In genomic region chr13:92436927-92437326, GRCh38 we compare ENCODE assay signal across 18 cellular contexts.
DNase-seq lines count a peak whose midpoint lies in the region; ATAC-seq and TF ChIP-seq lines count a peak whose summit lies in the region.
"Had no signal": no experiment of that assay in that cellular context is flagged by ENCODE, and none has a peak within 500 bp of the region (broad histone marks: within the 10 kb centered on the region; RNA-seq: fewer than 3 reads in every experiment).

No MANE protein-coding gene starts in this region.

- H3K23ac ChIP-seq in mesendoderm (ENCODE audit: low read length), result no peak overlapping the region

- H3K27ac Mint-ChIP-seq in GM23338, result no peak overlapping the region
- H3K27ac Mint-ChIP-seq: CD4-positive, alpha-beta memory T cell had no signal

- H3F3A ChIP-seq in GM23338 (replicated peaks; ENCODE audit: low read depth), result no peaks in the 10 kb centered on the region

- no peak overlapping the region for H4K8ac ChIP-seq in mesendoderm (ENCODE audit: low read depth, low read length)

- H2AK5ac ChIP-seq in mesendoderm (ENCODE audit: low read length), result no peak overlapping the region

- H3K4me1 Mint-ChIP-seq in GM23338, result peaks cover 2% of the 10 kb centered on the region; the same call in 2 of the 3 replicates
- H3K4me1 Mint-ChIP-seq: CD4-positive, alpha-beta memory T cell had no signal

- no peak overlapping the region for H2BK5ac ChIP-seq in mesendoderm (ENCODE audit: low read length)

- no peak for TF ChIP-seq CTCF in GM23338 (conservative IDR thresholded peaks at IDR 0.05; ENCODE audit: low read depth in 2 of 2)
- no peak for TF ChIP-seq CTCF in testis (IDR thresholded peaks at IDR 0.05)

- H3K79me1 ChIP-seq in mesendoderm (ENCODE audit: low read length), result no peaks in the 10 kb centered on the region

- H3K36me3 ChIP-seq in GM23338 (ENCODE audit: insufficient read depth), result no peaks in the 10 kb centered on the region
- no peaks in the 10 kb centered on the region for H3K36me3 ChIP-seq in mesendoderm (ENCODE audit: control insufficient read depth, insufficient read depth, low read length)
- no peaks in the 10 kb centered on the region for H3K36me3 ChIP-seq in testis (ENCODE audit: low read depth, missing control alignments)
- H3K36me3 ChIP-seq: BE2C, HAP-1 had no signal

- TF ChIP-seq POLR2A in testis (IDR thresholded peaks at IDR 0.05), result no peak

- H3K36me3 Mint-ChIP-seq in GM23338 (ENCODE audit: low read depth), result no peaks in the 10 kb centered on the region
- H3K36me3 Mint-ChIP-seq: CD4-positive, alpha-beta memory T cell had no signal

- H3K9ac ChIP-seq in mesendoderm (ENCODE audit: low read length), result no peak overlapping the region

- H3K4me3 ChIP-seq in GM23338 (no peak overlapping the region), mesendoderm (ENCODE audit: low read length) (no peak overlapping the region), testis (no peak overlapping the region)
- H3K4me3 ChIP-seq: A549, HAP-1 had no signal

- H2BK120ac ChIP-seq in mesendoderm (ENCODE audit: low read depth, low read length), result no peak overlapping the region

- ATAC-seq in GM23338, result no peak
- ATAC-seq: A549 had no signal

- no peaks in the 10 kb centered on the region for H3K27me3 Mint-ChIP-seq in GM23338 (ENCODE audit: insufficient read depth, low read depth, poor library complexity)
- H3K27me3 Mint-ChIP-seq: CD4-positive, alpha-beta memory T cell had no signal

- H3K9me2 ChIP-seq in GM23338 (ENCODE audit: insufficient read depth), result no peaks in the 10 kb centered on the region

- H3K4me2 ChIP-seq in GM23338 (no peak overlapping the region), mesendoderm (ENCODE audit: low read length) (no peak overlapping the region)
- H3K4me2 ChIP-seq: A549 had no signal

- DNase-seq in GM23338 (ENCODE audit: low spot score), result peak; percentile 11
- DNase-seq in NCI-H1417 treated with DMSO at 0.1 percent for 48 hours (lab: John Stamatoyannopoulos, UW), result peak; percentile 29
- peak; percentile 66 for DNase-seq in NCI-H69 (lab: John Stamatoyannopoulos, UW)
- DNase-seq in mesendoderm, result peak; percentile 3
- no peak for DNase-seq in NCI-H2107 (lab: John Stamatoyannopoulos, UW)
- no peak for DNase-seq in testis
- DNase-seq in amygdala (lab: John Stamatoyannopoulos, UW), result no peak
- DNase-seq: BE2C; CD4-positive, alpha-beta memory T cell; COR-L47; DMS153; DMS79 treated with DMSO at 0.1 percent for 48 hours; EL; GDM1; GOT3 had no signal

- H2BK15ac ChIP-seq in mesendoderm (replicated peaks; ENCODE audit: low read depth), result no peak overlapping the region

- no peaks in the 10 kb centered on the region for H3K9me3 Mint-ChIP-seq in GM23338

- intact Hi-C loops in testis (cut with DNase I; ENCODE audit: low total_unique reads), result no loop called here

- H3K27me3 ChIP-seq in GM23338 (ENCODE audit: insufficient read depth) (no peaks in the 10 kb centered on the region), mesendoderm (ENCODE audit: insufficient read depth, low read length, poor library complexity) (no peaks in the 10 kb centered on the region), testis (no peaks in the 10 kb centered on the region)
- H3K27me3 ChIP-seq: BE2C had no signal

- no peaks in the 10 kb centered on the region for H4K20me1 ChIP-seq in GM23338 (replicated peaks; ENCODE audit: insufficient read depth)

- H4K5ac ChIP-seq in mesendoderm (ENCODE audit: low read length), result no peak overlapping the region

- H3K27ac ChIP-seq in GM23338 (ENCODE audit: low read depth) (no peak overlapping the region), mesendoderm (ENCODE audit: low read depth, low read length) (no peak overlapping the region), testis (no peak overlapping the region)
- H3K27ac ChIP-seq: A549, C4-2B had no signal

- WGBS in mesendoderm (ENCODE audit: extremely low coverage, insufficient coverage, low lambda C conversion rate), result no CpG with 5 or more reads among the region's 2 CpGs
- 84 to 93% methylated on average over 2 of the region's 2 CpGs for WGBS in testis, 2 donors

- H3K79me2 ChIP-seq in GM23338 (replicated peaks; ENCODE audit: insufficient read depth), result no peaks in the 10 kb centered on the region
- H3K79me2 ChIP-seq in mesendoderm (ENCODE audit: control insufficient read depth, insufficient read depth, low read length), result no peaks in the 10 kb centered on the region

- H2AFZ ChIP-seq in GM23338, result no peak overlapping the region

- H3K56ac ChIP-seq in mesendoderm (ENCODE audit: low read length), result no peak overlapping the region

- H3K18ac ChIP-seq in mesendoderm (ENCODE audit: low read length), result no peak overlapping the region

- no peaks in the 10 kb centered on the region for H3K4me1 ChIP-seq in GM23338 (ENCODE audit: insufficient read depth)
- H3K4me1 ChIP-seq in mesendoderm (ENCODE audit: control insufficient read depth, low read depth, low read length), result no peaks in the 10 kb centered on the region
- H3K4me1 ChIP-seq in testis, result no peaks in the 10 kb centered on the region
- H3K4me1 ChIP-seq: A549, BE2C, HAP-1 had no signal

- H3K4me3 Mint-ChIP-seq in GM23338, result no peak overlapping the region
- H3K4me3 Mint-ChIP-seq: CD4-positive, alpha-beta memory T cell had no signal

- H3K9me3 ChIP-seq in testis, result no peaks in the 10 kb centered on the region
- H3K9me3 ChIP-seq: A549, BE2C, HAP-1 had no signal

- H3K4ac ChIP-seq in mesendoderm (ENCODE audit: low read depth, low read length), result no peak overlapping the region

TF ChIP-seq in GM23338, 12 proteins besides CTCF, POLR2A, EP300 and RAD21 (continues in another document):
- no peak for TF ChIP-seq EZH2 (IDR thresholded peaks at IDR 0.05; ENCODE audit: low read depth, unreplicated experiment)
- no peak for TF ChIP-seq CREB1 (CRISPR knock-in tag; IDR thresholded peaks at IDR 0.05; ENCODE audit: low read depth)
- TF ChIP-seq POLR2AphosphoS5 (IDR thresholded peaks at IDR 0.05; ENCODE audit: low read depth), result no peak
- TF ChIP-seq EZH2phosphoT487 (IDR thresholded peaks at IDR 0.05; ENCODE audit: unreplicated experiment), result no peak
- no peak for TF ChIP-seq STAT1 (IDR thresholded peaks at IDR 0.05; ENCODE audit: unreplicated experiment)
- no peak for TF ChIP-seq JUNB (IDR thresholded peaks at IDR 0.05; ENCODE audit: unreplicated experiment)
- no peak for TF ChIP-seq ETS1 (IDR thresholded peaks at IDR 0.05)
- TF ChIP-seq, protein P1, sequence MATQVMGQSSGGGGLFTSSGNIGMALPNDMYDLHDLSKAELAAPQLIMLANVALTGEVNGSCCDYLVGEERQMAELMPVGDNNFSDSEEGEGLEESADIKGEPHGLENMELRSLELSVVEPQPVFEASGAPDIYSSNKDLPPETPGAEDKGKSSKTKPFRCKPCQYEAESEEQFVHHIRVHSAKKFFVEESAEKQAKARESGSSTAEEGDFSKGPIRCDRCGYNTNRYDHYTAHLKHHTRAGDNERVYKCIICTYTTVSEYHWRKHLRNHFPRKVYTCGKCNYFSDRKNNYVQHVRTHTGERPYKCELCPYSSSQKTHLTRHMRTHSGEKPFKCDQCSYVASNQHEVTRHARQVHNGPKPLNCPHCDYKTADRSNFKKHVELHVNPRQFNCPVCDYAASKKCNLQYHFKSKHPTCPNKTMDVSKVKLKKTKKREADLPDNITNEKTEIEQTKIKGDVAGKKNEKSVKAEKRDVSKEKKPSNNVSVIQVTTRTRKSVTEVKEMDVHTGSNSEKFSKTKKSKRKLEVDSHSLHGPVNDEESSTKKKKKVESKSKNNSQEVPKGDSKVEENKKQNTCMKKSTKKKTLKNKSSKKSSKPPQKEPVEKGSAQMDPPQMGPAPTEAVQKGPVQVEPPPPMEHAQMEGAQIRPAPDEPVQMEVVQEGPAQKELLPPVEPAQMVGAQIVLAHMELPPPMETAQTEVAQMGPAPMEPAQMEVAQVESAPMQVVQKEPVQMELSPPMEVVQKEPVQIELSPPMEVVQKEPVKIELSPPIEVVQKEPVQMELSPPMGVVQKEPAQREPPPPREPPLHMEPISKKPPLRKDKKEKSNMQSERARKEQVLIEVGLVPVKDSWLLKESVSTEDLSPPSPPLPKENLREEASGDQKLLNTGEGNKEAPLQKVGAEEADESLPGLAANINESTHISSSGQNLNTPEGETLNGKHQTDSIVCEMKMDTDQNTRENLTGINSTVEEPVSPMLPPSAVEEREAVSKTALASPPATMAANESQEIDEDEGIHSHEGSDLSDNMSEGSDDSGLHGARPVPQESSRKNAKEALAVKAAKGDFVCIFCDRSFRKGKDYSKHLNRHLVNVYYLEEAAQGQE (IDR thresholded peaks at IDR 0.05; ENCODE audit: unreplicated experiment), result no peak
- TF ChIP-seq ZNF331 (CRISPR knock-in tag; IDR thresholded peaks at IDR 0.05; ENCODE audit: low read depth), result no peak
- TF ChIP-seq ZNF114 (CRISPR knock-in tag; IDR thresholded peaks at IDR 0.05), result no peak
- no peak for TF ChIP-seq NANOG (IDR thresholded peaks at IDR 0.05; ENCODE audit: borderline replicate concordance)

Comparison
In these comparisons a context has a peak if more than half of its experiments do, and no peak if none do; other contexts are left out.
1. DNase-seq: peak in GM23338 (single experiment), NCI-H1417 treated with DMSO at 0.1 percent for 48 hours (single experiment), NCI-H69 (single experiment) and mesendoderm (single experiment); none in NCI-H2107 (single experiment), testis (single experiment) and amygdala (0 of 56).